Comparison of ENCODE assay signal across 8 cellular contexts in the genomic region with DNA sequence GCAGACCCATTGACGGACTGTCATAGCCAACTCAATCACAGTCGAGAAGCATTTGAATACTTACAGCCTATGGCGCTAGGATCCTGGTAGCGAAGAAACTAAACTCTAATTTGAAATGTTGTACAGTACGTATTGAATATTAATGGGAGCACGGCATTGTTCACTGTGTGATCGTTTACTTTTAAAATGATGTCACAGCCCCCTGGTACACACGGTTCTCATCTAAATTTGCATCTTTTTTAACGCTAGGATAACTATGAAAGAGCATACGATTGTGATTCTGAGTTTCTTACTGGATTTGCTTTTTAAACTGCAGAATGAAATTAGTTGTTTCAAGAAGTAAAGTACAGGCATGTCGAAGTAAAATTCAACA. TPM values are rescaled to one million over a fixed set of nuclear protein-coding genes. Genes with fewer than 3 reads are reported as not detected.
DNase-seq lines count a peak whose midpoint lies in the region; ATAC-seq, FAIRE-seq and TF ChIP-seq lines count a peak whose summit lies in the region.

No MANE protein-coding gene starts in this region.

- no peaks in the 10 kb centered on the region for H4K20me1 ChIP-seq in GM12878 (ENCODE audit: control insufficient read depth, insufficient read depth)

- peak overlapping the region; percentile 97 for H3K9ac ChIP-seq in GM12878 (ENCODE audit: control insufficient read depth, insufficient read depth, low read length)

- FAIRE-seq in GM12878 (lab: Jason Lieb, UNC), result no peak

- TF ChIP-seq CTCF in GM12878 (IDR thresholded peaks at IDR 0.05 in 2 of 3, conservative IDR thresholded peaks at IDR 0.05 in 1 of 3; ENCODE audit: control insufficient read depth in 2 of 3, extremely low read depth in 1 of 3, insufficient read depth in 1 of 3, low read depth in 3 of 3, low read length in 3 of 3), result no peak

- H3K27ac ChIP-seq in GM12878 (ENCODE audit: control insufficient read depth, insufficient read depth), result peak overlapping the region; percentile 98

- H3K27me3 ChIP-seq in GM12878 (replicated peaks in 1 of 2; ENCODE audit: control insufficient read depth in 2 of 2, insufficient read depth in 2 of 2, low read length in 1 of 2), result no peaks in the 10 kb centered on the region

- TF ChIP-seq RAD21 in GM12878 (IDR thresholded peaks at IDR 0.05; ENCODE audit: insufficient read depth, low read depth, low read length), result no peak

- TF ChIP-seq EP300 in GM12878 (IDR thresholded peaks at IDR 0.05; ENCODE audit: borderline replicate concordance in 1 of 2, control insufficient read depth in 1 of 2, low read depth in 2 of 2, low read length in 2 of 2), result no peak

- peaks cover 36% of the 10 kb centered on the region for H3K79me2 ChIP-seq in GM12878 (ENCODE audit: control insufficient read depth, insufficient read depth, low read length)

- POLR2A ChIA-PET in GM12878 (lab: Charles Lee), result interaction anchor here (0.6 to 3.2 kb wide), 4 partner anchors 19 to 813 kb away, joined by 5 to 17 read pairs (median 6); a partner anchor contains a TSS

- TSS peak; percentile 80 for BruUV-seq in GM12878 (replicated peaks; lab: Mats Ljungman, UMichigan)

- H2AFZ ChIP-seq in GM12878 (ENCODE audit: control insufficient read depth, low read depth, low read length), result peak overlapping the region; percentile 97

- 30% methylated on average over 11 of the region's 11 CpGs for WGBS in GM12878 (ENCODE audit: insufficient coverage, insufficient replicate concordance, low lambda C conversion rate, missing lambda C conversion rate)

- CTCF ChIA-PET in GM12878 (lab: Yijun Ruan, JAX), result interaction anchor here (0.6 kb wide), 1 partner anchor 256 kb away, joined by 3 read pairs; no protein-coding TSS in a partner anchor

- H3K36me3 ChIP-seq in GM12878 (ENCODE audit: control insufficient read depth in 2 of 2, insufficient read depth in 2 of 2, low read length in 1 of 2), result no peaks in the 10 kb centered on the region

- peaks cover 3% of the 10 kb centered on the region; the same call in 1 of the 2 replicates for H3K4me1 ChIP-seq in GM12878 (ENCODE audit: control insufficient read depth, insufficient read depth, low read length)

- RAD21 ChIA-PET in GM12878 (lab: Charles Lee; ENCODE audit: unreplicated experiment), result interaction anchor here (1.3 kb wide), 1 partner anchor 130 kb away, joined by 5 read pairs; no protein-coding TSS in a partner anchor

- H3K4me3 ChIP-seq in GM12878, result peak overlapping the region; percentile 73

- H3K4me2 ChIP-seq in GM12878 (ENCODE audit: control insufficient read depth, insufficient read depth), result peak overlapping the region; percentile 98

- H3K9me3 ChIP-seq in GM12878 (replicated peaks; ENCODE audit: control insufficient read depth, insufficient read depth, low read length), result no peaks in the 10 kb centered on the region

- ATAC-seq in GM18502 (IDR thresholded peaks at IDR 0.05; ENCODE audit: poor library complexity, unreplicated experiment) (peak; percentile 5), HG02943 (IDR thresholded peaks at IDR 0.05; ENCODE audit: low read depth, unreplicated experiment) (peak; percentile 17), GM12878 (peak; percentile 57)

- DNase-seq in GM12878 (ENCODE audit: low read depth, low spot score) (no peak), midbrain (lab: John Stamatoyannopoulos, UW) (peak; percentile 64), UCSD-AML1 (lab: John Stamatoyannopoulos, UW; ENCODE audit: unreplicated experiment) (no peak), SKM-1 (lab: John Stamatoyannopoulos, UW; ENCODE audit: unreplicated experiment) (no peak)
- DNase-seq in stimulated activated CD4-positive, alpha-beta T cell treated with anti-CD3 and anti-CD28 coated beads, Interleukin-4, amount 100 ng/mL, for 1 hour, result no peak
- DNase-seq in effector CD4-positive, alpha-beta T cell, result no peak

- no peak for TF ChIP-seq POLR2A in GM12878 (IDR thresholded peaks at IDR 0.05; ENCODE audit: low read depth, low read length)

- in situ Hi-C loops in GM12878 (cut with MboI), result no loop called here

- SMC1A ChIA-PET in GM12878 (lab: Charles Lee; ENCODE audit: uncharacterized antibody, unreplicated experiment), result no interaction called here

- intact Hi-C loops in GM12878 (cut with micrococcal nuclease; ENCODE audit: unreplicated experiment), result loop anchor here (2.0 to 10.0 kb wide), 3 partner anchors 75 to 195 kb away; a partner anchor contains a TSS

TF ChIP-seq in GM12878, 131 proteins besides CTCF, POLR2A, EP300 and RAD21 (continues in another document):
- TF ChIP-seq MTA2 (IDR thresholded peaks at IDR 0.05; ENCODE audit: low read depth), result no peak
- TF ChIP-seq, protein P1, sequence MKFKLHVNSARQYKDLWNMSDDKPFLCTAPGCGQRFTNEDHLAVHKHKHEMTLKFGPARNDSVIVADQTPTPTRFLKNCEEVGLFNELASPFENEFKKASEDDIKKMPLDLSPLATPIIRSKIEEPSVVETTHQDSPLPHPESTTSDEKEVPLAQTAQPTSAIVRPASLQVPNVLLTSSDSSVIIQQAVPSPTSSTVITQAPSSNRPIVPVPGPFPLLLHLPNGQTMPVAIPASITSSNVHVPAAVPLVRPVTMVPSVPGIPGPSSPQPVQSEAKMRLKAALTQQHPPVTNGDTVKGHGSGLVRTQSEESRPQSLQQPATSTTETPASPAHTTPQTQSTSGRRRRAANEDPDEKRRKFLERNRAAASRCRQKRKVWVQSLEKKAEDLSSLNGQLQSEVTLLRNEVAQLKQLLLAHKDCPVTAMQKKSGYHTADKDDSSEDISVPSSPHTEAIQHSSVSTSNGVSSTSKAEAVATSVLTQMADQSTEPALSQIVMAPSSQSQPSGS (IDR thresholded peaks at IDR 0.05; ENCODE audit: low read length), result no peak
- no peak for TF ChIP-seq SMC3 (IDR thresholded peaks at IDR 0.05; ENCODE audit: borderline replicate concordance, low read length)
- TF ChIP-seq ZBED1 (IDR thresholded peaks at IDR 0.05; ENCODE audit: borderline replicate concordance), result no peak
- TF ChIP-seq MXI1 (IDR thresholded peaks at IDR 0.05; ENCODE audit: low read depth, low read length), result no peak
- TF ChIP-seq SPI1 (IDR thresholded peaks at IDR 0.05; ENCODE audit: borderline replicate concordance, insufficient read depth, low read depth, low read length), result no peak
- no peak for TF ChIP-seq CREM (IDR thresholded peaks at IDR 0.05; ENCODE audit: low read depth)
- TF ChIP-seq FOXM1 (IDR thresholded peaks at IDR 0.05; ENCODE audit: low read depth, low read length), result peak; percentile 30; the same call in 1 of the 2 replicates
- TF ChIP-seq, protein P2, sequence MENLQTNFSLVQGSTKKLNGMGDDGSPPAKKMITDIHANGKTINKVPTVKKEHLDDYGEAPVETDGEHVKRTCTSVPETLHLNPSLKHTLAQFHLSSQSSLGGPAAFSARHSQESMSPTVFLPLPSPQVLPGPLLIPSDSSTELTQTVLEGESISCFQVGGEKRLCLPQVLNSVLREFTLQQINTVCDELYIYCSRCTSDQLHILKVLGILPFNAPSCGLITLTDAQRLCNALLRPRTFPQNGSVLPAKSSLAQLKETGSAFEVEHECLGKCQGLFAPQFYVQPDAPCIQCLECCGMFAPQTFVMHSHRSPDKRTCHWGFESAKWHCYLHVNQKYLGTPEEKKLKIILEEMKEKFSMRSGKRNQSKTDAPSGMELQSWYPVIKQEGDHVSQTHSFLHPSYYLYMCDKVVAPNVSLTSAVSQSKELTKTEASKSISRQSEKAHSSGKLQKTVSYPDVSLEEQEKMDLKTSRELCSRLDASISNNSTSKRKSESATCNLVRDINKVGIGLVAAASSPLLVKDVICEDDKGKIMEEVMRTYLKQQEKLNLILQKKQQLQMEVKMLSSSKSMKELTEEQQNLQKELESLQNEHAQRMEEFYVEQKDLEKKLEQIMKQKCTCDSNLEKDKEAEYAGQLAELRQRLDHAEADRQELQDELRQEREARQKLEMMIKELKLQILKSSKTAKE (IDR thresholded peaks at IDR 0.05; ENCODE audit: low read depth, poor library complexity, severe bottlenecking), result peak; percentile 62
- TF ChIP-seq ATF7 (IDR thresholded peaks at IDR 0.05; ENCODE audit: low read depth), result peak; percentile 63; the same call in 1 of the 2 replicates
- TF ChIP-seq ZNF622 (IDR thresholded peaks at IDR 0.05), result no peak
- TF ChIP-seq MEF2B (IDR thresholded peaks at IDR 0.05; ENCODE audit: partially characterized antibody, poor library complexity, severe bottlenecking), result peak; percentile 6
- peak; percentile 62 for TF ChIP-seq CREB1 (IDR thresholded peaks at IDR 0.05; ENCODE audit: low read depth)
- TF ChIP-seq MTA3 (IDR thresholded peaks at IDR 0.05; ENCODE audit: borderline replicate concordance, low read length), result peak; percentile 19; the same call in 1 of the 2 replicates
- 0 out of 2 replicates have a peak, but pooled peaks have one; percentile 7 for TF ChIP-seq CBFB (IDR thresholded peaks at IDR 0.05; ENCODE audit: low read depth)
- peak; percentile 56 for TF ChIP-seq SMAD1 (IDR thresholded peaks at IDR 0.05; ENCODE audit: low read depth, partially characterized antibody)

RNA-seq across cellular contexts. Expression of a gene that starts 0.9 kb away (rescaled TPM):
- total RNA-seq in GM12878 (2013; cell fraction: nucleolus; rRNA removed), result 51.7 and 52.4 TPM in 2 replicates
- 7.9 and 8.8 TPM in 2 replicates for total RNA-seq in GM12878 (2014; rRNA removed)
- total RNA-seq in GM12878 (2014; rRNA removed; fragmentation: Illumina TruSeq; extraction: Trizol), result 7.3 and 7.6 TPM in 2 replicates
- total RNA-seq in GM12878 (2021), result 8.2 and 8.7 TPM in 2 replicates
- 2.1 TPM for polyA plus RNA-seq in GM12878 (2011; ENCODE audit: low read depth)
- polyA plus RNA-seq in GM12878 (2011; rRNA removed), result 11.8 and 15.5 TPM in 2 replicates
- 4.2 and 4.9 TPM in 2 replicates for polyA plus RNA-seq in GM12878 (2011; cell fraction: cytosol; rRNA removed)
- polyA plus RNA-seq in GM12878 (2011; cell fraction: nucleus; rRNA removed), result 14.3 and 17.3 TPM in 2 replicates
- 3.5 and 4.6 TPM in 2 replicates for polyA plus RNA-seq in GM12878 (2012)
- polyA plus RNA-seq in GM12878 (2014; fragmentation: Illumina TruSeq; extraction: Trizol), result 10.3 and 12.4 TPM in 2 replicates
- 1 to 10 TPM; 6.0 to 8.5 TPM for polyA plus RNA-seq in GM12878 (2014; fragmentation: Nextera tagmentation; extraction: Ambion mirVana)
- 6.6 and 9.2 TPM in 2 replicates for polyA plus RNA-seq in GM12878 (2014; rRNA removed)
- 10 to 100 TPM; 13.9 to 16.2 TPM for polyA plus RNA-seq in GM12878 (2016; fragmentation: Nextera tagmentation; extraction: Ambion mirVana)
- 9.6 and 11.6 TPM in 2 replicates for polyA minus RNA-seq in GM12878 (2011; rRNA and poly(A)+ RNA removed)
- polyA minus RNA-seq in GM12878 (2011; cell fraction: cytosol; rRNA and poly(A)+ RNA removed), result 3.1 and 4.3 TPM in 2 replicates
- 14.4 and 20.3 TPM in 2 replicates for polyA minus RNA-seq in GM12878 (2011; cell fraction: nucleus; rRNA and poly(A)+ RNA removed)

Comparison
In these comparisons a context has a peak if more than half of its experiments do, and no peak if none do; other contexts are left out.
1. ATAC-seq: peak in every context shown above with its lines; median percentile 57 in GM12878; 17 in HG02943; 5 in GM18502.